1 cellular context compared by ENCODE assay signal in the genomic region with DNA sequence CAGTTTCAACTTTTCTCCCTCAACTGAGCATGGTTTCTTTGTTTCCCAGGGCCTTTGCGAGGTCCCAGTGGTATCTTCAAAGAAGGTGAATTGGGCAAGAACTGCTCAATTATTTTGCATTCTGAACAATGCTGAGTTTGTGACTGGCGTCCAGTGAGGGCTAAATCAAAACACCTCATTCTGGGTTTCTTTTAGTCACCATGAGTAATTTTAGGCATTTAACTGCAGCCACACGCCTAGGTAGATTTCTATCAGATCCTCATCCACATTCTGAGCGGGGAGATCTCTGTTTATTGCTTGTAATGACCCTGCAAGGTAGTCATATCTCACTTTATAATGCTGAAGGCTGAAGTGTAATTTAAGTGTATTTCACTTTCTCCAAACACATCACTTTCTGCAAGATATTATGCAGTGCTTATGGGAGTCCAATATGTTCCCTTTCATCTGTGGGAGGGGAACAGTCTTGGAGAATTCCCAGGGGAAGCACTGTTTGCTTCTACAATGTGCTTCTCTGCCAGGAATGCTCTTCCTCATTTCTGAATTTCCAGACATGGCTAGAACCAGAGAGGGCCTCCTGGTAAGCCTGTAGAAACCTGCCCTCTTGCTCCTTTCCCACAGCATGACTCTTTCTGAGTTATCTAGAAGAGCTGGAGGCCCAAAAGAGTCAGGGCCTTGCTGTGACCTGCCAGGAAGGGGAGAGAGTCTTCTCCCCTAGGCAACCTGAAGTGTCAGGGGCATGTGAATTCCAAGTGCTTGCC.
TF ChIP-seq lines count a peak whose summit lies in the region.

No MANE protein-coding gene starts in this region.

TF ChIP-seq in GM23338, 12 proteins besides CTCF, POLR2A, EP300 and RAD21 (continued from another document):
- no peak for TF ChIP-seq CREB1 (CRISPR knock-in tag; IDR thresholded peaks at IDR 0.05; ENCODE audit: low read depth)
- TF ChIP-seq, protein P1, sequence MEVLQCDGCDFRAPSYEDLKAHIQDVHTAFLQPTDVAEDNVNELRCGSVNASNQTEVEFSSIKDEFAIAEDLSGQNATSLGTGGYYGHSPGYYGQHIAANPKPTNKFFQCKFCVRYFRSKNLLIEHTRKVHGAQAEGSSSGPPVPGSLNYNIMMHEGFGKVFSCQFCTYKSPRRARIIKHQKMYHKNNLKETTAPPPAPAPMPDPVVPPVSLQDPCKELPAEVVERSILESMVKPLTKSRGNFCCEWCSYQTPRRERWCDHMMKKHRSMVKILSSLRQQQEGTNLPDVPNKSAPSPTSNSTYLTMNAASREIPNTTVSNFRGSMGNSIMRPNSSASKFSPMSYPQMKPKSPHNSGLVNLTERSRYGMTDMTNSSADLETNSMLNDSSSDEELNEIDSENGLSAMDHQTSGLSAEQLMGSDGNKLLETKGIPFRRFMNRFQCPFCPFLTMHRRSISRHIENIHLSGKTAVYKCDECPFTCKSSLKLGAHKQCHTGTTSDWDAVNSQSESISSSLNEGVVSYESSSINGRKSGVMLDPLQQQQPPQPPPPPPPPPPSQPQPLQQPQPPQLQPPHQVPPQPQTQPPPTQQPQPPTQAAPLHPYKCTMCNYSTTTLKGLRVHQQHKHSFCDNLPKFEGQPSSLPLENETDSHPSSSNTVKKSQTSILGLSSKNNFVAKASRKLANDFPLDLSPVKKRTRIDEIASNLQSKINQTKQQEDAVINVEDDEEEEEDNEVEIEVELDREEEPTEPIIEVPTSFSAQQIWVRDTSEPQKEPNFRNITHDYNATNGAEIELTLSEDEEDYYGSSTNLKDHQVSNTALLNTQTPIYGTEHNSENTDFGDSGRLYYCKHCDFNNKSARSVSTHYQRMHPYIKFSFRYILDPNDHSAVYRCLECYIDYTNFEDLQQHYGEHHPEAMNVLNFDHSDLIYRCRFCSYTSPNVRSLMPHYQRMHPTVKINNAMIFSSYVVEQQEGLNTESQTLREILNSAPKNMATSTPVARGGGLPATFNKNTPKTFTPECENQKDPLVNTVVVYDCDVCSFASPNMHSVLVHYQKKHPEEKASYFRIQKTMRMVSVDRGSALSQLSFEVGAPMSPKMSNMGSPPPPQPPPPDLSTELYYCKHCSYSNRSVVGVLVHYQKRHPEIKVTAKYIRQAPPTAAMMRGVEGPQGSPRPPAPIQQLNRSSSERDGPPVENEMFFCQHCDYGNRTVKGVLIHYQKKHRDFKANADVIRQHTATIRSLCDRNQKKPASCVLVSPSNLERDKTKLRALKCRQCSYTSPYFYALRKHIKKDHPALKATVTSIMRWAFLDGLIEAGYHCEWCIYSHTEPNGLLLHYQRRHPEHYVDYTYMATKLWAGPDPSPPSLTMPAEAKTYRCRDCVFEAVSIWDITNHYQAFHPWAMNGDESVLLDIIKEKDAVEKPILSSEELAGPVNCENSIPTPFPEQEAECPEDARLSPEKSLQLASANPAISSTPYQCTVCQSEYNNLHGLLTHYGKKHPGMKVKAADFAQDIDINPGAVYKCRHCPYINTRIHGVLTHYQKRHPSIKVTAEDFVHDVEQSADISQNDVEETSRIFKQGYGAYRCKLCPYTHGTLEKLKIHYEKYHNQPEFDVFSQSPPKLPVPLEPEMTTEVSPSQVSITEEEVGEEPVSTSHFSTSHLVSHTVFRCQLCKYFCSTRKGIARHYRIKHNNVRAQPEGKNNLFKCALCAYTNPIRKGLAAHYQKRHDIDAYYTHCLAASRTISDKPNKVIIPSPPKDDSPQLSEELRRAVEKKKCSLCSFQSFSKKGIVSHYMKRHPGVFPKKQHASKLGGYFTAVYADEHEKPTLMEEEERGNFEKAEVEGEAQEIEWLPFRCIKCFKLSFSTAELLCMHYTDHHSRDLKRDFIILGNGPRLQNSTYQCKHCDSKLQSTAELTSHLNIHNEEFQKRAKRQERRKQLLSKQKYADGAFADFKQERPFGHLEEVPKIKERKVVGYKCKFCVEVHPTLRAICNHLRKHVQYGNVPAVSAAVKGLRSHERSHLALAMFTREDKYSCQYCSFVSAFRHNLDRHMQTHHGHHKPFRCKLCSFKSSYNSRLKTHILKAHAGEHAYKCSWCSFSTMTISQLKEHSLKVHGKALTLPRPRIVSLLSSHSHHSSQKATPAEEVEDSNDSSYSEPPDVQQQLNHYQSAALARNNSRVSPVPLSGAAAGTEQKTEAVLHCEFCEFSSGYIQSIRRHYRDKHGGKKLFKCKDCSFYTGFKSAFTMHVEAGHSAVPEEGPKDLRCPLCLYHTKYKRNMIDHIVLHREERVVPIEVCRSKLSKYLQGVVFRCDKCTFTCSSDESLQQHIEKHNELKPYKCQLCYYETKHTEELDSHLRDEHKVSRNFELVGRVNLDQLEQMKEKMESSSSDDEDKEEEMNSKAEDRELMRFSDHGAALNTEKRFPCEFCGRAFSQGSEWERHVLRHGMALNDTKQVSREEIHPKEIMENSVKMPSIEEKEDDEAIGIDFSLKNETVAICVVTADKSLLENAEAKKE (CRISPR knock-in tag; IDR thresholded peaks at IDR 0.05), result no peak
